Comparison of ENCODE assay signal across 1 cellular context in genomic region chr17:36195474-36196098, GRCh38.
TF ChIP-seq lines count a peak whose summit lies in the region.

No MANE protein-coding gene starts in this region.

TF ChIP-seq in H1, 55 proteins besides CTCF, POLR2A, EP300 and RAD21 (continued from another document):
- TF ChIP-seq MAX (IDR thresholded peaks at IDR 0.05) (no peak), TAF7 (optimal IDR thresholded peaks at IDR 0.05; ENCODE audit: borderline replicate concordance, low read depth, low read length) (no peak), E2F6 (IDR thresholded peaks at IDR 0.05) (no peak), SIX5 (IDR thresholded peaks at IDR 0.05; ENCODE audit: low read depth, low read length) (no peak), CBX5 (IDR thresholded peaks at IDR 0.05; ENCODE audit: low read depth, low read length) (no peak), FOSL1 (IDR thresholded peaks at IDR 0.05; ENCODE audit: insufficient read depth, low read depth, low read length) (no peak), CTBP2 (IDR thresholded peaks at IDR 0.05; ENCODE audit: borderline replicate concordance, insufficient read depth, insufficient read length, low read length) (no peak), JUND (IDR thresholded peaks at IDR 0.05; ENCODE audit: low read length) (no peak), NRF1 (IDR thresholded peaks at IDR 0.05; ENCODE audit: low read depth, low read length) (no peak), KDM1A (IDR thresholded peaks at IDR 0.05; ENCODE audit: borderline replicate concordance, low read length) (no peak), USF2 (IDR thresholded peaks at IDR 0.05; ENCODE audit: low read length) (no peak), NANOG (IDR thresholded peaks at IDR 0.05; ENCODE audit: insufficient read depth, low read depth, low read length, poor library complexity, severe bottlenecking) (no peak), TEAD4 (IDR thresholded peaks at IDR 0.05; ENCODE audit: low read depth, low read length) (no peak), CREB1 (IDR thresholded peaks at IDR 0.05) (no peak), CBX8 (IDR thresholded peaks at IDR 0.05; ENCODE audit: borderline replicate concordance, low read depth, low read length) (no peak)
